ENCODE assay signal across 8 cellular contexts in genomic region chr11:63212742-63213141, GRCh38. TPM values are rescaled to one million over a fixed set of nuclear protein-coding genes. Genes with fewer than 3 reads are reported as not detected.
DNase-seq lines count a peak whose midpoint lies in the region; ATAC-seq, FAIRE-seq and TF ChIP-seq lines count a peak whose summit lies in the region.

No MANE protein-coding gene starts in this region.

- H3K27ac ChIP-seq in GM12878 (ENCODE audit: control insufficient read depth, insufficient read depth) (no peak overlapping the region), lung (ENCODE audit: low read depth in 1 of 2, low read length in 1 of 2) (no peak overlapping the region), ascending aorta (no peak overlapping the region)

- no peaks in the 10 kb centered on the region for H3K9me3 ChIP-seq in GM12878 (replicated peaks; ENCODE audit: control insufficient read depth, insufficient read depth, low read length)
- no peaks in the 10 kb centered on the region for H3K9me3 ChIP-seq in lung (ENCODE audit: control insufficient read depth in 2 of 2, insufficient read depth in 1 of 2, low read length in 1 of 2)
- H3K9me3 ChIP-seq in ascending aorta = no peaks in the 10 kb centered on the region

- H3K4me2 ChIP-seq in GM12878 (ENCODE audit: control insufficient read depth, insufficient read depth) = no peak overlapping the region

- no peak overlapping the region for H2AFZ ChIP-seq in GM12878 (ENCODE audit: control insufficient read depth, low read depth, low read length)

- no peaks in the 10 kb centered on the region for H3K4me1 ChIP-seq in GM12878 (ENCODE audit: control insufficient read depth, insufficient read depth, low read length)
- peaks cover 0 to 4% of the 10 kb centered on the region in 2 donors for H3K4me1 ChIP-seq in lung (ENCODE audit: control insufficient read depth in 2 of 2, insufficient read depth in 2 of 2, low read length in 2 of 2)
- no peaks in the 10 kb centered on the region for H3K4me1 ChIP-seq in ascending aorta

- RAD21 ChIA-PET in GM12878 (lab: Charles Lee; ENCODE audit: unreplicated experiment) = interaction anchor here (1.2 kb wide), 1 partner anchor 307 kb away, joined by 4 read pairs; no protein-coding TSS in a partner anchor

- H3K27me3 ChIP-seq in GM12878 (replicated peaks in 1 of 2; ENCODE audit: control insufficient read depth in 2 of 2, insufficient read depth in 2 of 2, low read length in 1 of 2) (no peaks in the 10 kb centered on the region), lung (ENCODE audit: control insufficient read depth, insufficient read depth) (no peaks in the 10 kb centered on the region), ascending aorta (no peaks in the 10 kb centered on the region)

- BruUV-seq in GM12878 (replicated peaks; lab: Mats Ljungman, UMichigan) = no TSS peak

- H3K36me3 ChIP-seq in GM12878 (ENCODE audit: control insufficient read depth in 2 of 2, insufficient read depth in 2 of 2, low read length in 1 of 2) = no peaks in the 10 kb centered on the region
- no peaks in the 10 kb centered on the region for H3K36me3 ChIP-seq in lung (ENCODE audit: control insufficient read depth in 2 of 2, insufficient read depth in 2 of 2, low read length in 2 of 2)
- H3K36me3 ChIP-seq in ascending aorta = no peaks in the 10 kb centered on the region

- peak; percentile 61 for TF ChIP-seq RAD21 in Ishikawa (IDR thresholded peaks at IDR 0.05; ENCODE audit: low read depth)
- peak; percentile 51 for TF ChIP-seq RAD21 in GM12878 (IDR thresholded peaks at IDR 0.05; ENCODE audit: insufficient read depth, low read depth, low read length)

- ATAC-seq in GM12878 = no peak; the same call in 2 of the 3 replicates
- ATAC-seq in lung (ENCODE audit: insufficient read depth, low FRiP score) = no peak
- no peak for ATAC-seq in GM21447 (IDR thresholded peaks at IDR 0.05; ENCODE audit: unreplicated experiment)

- TF ChIP-seq CTCF in GM12878 (IDR thresholded peaks at IDR 0.05 in 2 of 3, conservative IDR thresholded peaks at IDR 0.05 in 1 of 3; ENCODE audit: control insufficient read depth in 2 of 3, extremely low read depth in 1 of 3, insufficient read depth in 1 of 3, low read depth in 3 of 3, low read length in 3 of 3) (peak; percentile 42 to 51 (median 43); a peak in 4 of 6 replicates), lung (IDR thresholded peaks at IDR 0.05; ENCODE audit: control extremely low read depth, extremely low read depth) (peak; percentile 21), ascending aorta (IDR thresholded peaks at IDR 0.05) (no peak)

- in situ Hi-C loops in GM12878 (cut with MboI) = loop anchor here (5.0 kb wide), 2 partner anchors 180 to 305 kb away; no protein-coding TSS in a partner anchor

- peak; percentile 22 for DNase-seq in NCI-H2171 treated with DMSO at 0.1 percent for 48 hours (lab: John Stamatoyannopoulos, UW)
- DNase-seq in NCI-H2171 (lab: John Stamatoyannopoulos, UW) = no peak
- DNase-seq in GM12878 (ENCODE audit: low read depth, low spot score) = no peak
- DNase-seq in lung (ENCODE audit: low spot score) = no peak
- DNase-seq in T-helper 1 cell = no peak
- no peak for DNase-seq in ascending aorta (ENCODE audit: low spot score in 2 of 2)

- WGBS in GM12878 (ENCODE audit: insufficient coverage, insufficient replicate concordance, low lambda C conversion rate, missing lambda C conversion rate) = 0% methylated on average over 2 of the region's 2 CpGs
- 5 to 6% methylated on average over 2 of the region's 2 CpGs for WGBS in lung, 2 donors

- intact Hi-C loops in GM12878 (cut with micrococcal nuclease; ENCODE audit: unreplicated experiment) = loop anchor here (1.0 to 5.0 kb wide), 2 partner anchors 177 to 305 kb away; no protein-coding TSS in a partner anchor
- intact Hi-C loops in ascending aorta (cut with DNase I) = no loop called here

- H3K9ac ChIP-seq in GM12878 (ENCODE audit: control insufficient read depth, insufficient read depth, low read length) = no peak overlapping the region

- TF ChIP-seq EP300 in Ishikawa (IDR thresholded peaks at IDR 0.05; ENCODE audit: borderline replicate concordance) = no peak
- no peak for TF ChIP-seq EP300 in GM12878 (IDR thresholded peaks at IDR 0.05; ENCODE audit: borderline replicate concordance in 1 of 2, control insufficient read depth in 1 of 2, low read depth in 2 of 2, low read length in 2 of 2)

- no peak for TF ChIP-seq POLR2A in GM12878 (IDR thresholded peaks at IDR 0.05; ENCODE audit: low read depth, low read length)

- SMC1A ChIA-PET in GM12878 (lab: Charles Lee; ENCODE audit: uncharacterized antibody, unreplicated experiment) = interaction anchor here (1.8 kb wide), 1 partner anchor 177 kb away, joined by 9 read pairs; no protein-coding TSS in a partner anchor

- H4K20me1 ChIP-seq in GM12878 (ENCODE audit: control insufficient read depth, insufficient read depth) = no peaks in the 10 kb centered on the region

- FAIRE-seq in GM12878 (lab: Jason Lieb, UNC) = no peak

- CTCF ChIA-PET in GM12878 (lab: Yijun Ruan, JAX) = interaction anchor here (0.7 to 2.5 kb wide), 9 partner anchors 10 to 310 kb away, joined by 3 to 13 read pairs (median 5); no protein-coding TSS in a partner anchor

- H3K4me3 ChIP-seq in GM12878 = no peak overlapping the region
- no peak overlapping the region for H3K4me3 ChIP-seq in lung
- H3K4me3 ChIP-seq in ascending aorta = no peak overlapping the region

- H3K79me2 ChIP-seq in GM12878 (ENCODE audit: control insufficient read depth, insufficient read depth, low read length) = no peaks in the 10 kb centered on the region

- POLR2A ChIA-PET in GM12878 (lab: Charles Lee) = no interaction called here

TF ChIP-seq in GM12878, 131 proteins besides CTCF, POLR2A, EP300 and RAD21:
- TF ChIP-seq TARDBP (IDR thresholded peaks at IDR 0.05; ENCODE audit: borderline replicate concordance) (no peak), GATAD2B (conservative IDR thresholded peaks at IDR 0.05; ENCODE audit: low read depth) (no peak), NR2F1 (conservative IDR thresholded peaks at IDR 0.05) (no peak), SMC3 (IDR thresholded peaks at IDR 0.05; ENCODE audit: borderline replicate concordance, low read length) (peak; percentile 52; the same call in 1 of the 2 replicates), TAF1 (IDR thresholded peaks at IDR 0.05; ENCODE audit: borderline replicate concordance, low read depth, low read length) (no peak)

RNA-seq across cellular contexts. Expression of gene SLC22A25, which starts 30.7 kb away (rescaled TPM):
- not detected in 2 replicates for total RNA-seq in GM12878 (2013; cell fraction: nucleolus; rRNA removed)
- total RNA-seq in GM12878 (2014; rRNA removed) (not detected in 2 replicates), GM12878 (2014; rRNA removed; fragmentation: Illumina TruSeq; extraction: Trizol) (not detected in 2 replicates), GM12878 (2021) (0.08 TPM in 1 of 2 replicates, not detected in the other), lung (not detected), ascending aorta (not detected)
- not detected for polyA plus RNA-seq in GM12878 (2011; ENCODE audit: low read depth)
- polyA plus RNA-seq in GM12878 (2011; rRNA removed) (not detected in 2 replicates), GM12878 (2014; fragmentation: Illumina TruSeq; extraction: Trizol) (not detected in 2 replicates), GM12878 (2014; fragmentation: Nextera tagmentation; extraction: Ambion mirVana) (not detected), GM12878 (2014; rRNA removed) (not detected in 2 replicates), GM12878 (2016; fragmentation: Nextera tagmentation; extraction: Ambion mirVana) (not detected), lung (not detected)
- polyA plus RNA-seq in GM12878 (2011; cell fraction: cytosol; rRNA removed) = not detected in 2 replicates
- not detected in 2 replicates for polyA plus RNA-seq in GM12878 (2011; cell fraction: nucleus; rRNA removed)
- not detected in 2 replicates for polyA plus RNA-seq in GM12878 (2012)
- polyA minus RNA-seq in GM12878 (2011; rRNA and poly(A)+ RNA removed) = not detected in 2 replicates
- not detected in 2 replicates for polyA minus RNA-seq in GM12878 (2011; cell fraction: cytosol; rRNA and poly(A)+ RNA removed)
- not detected in 2 replicates for polyA minus RNA-seq in GM12878 (2011; cell fraction: nucleus; rRNA and poly(A)+ RNA removed)

Comparison
In these comparisons a context has a peak if more than half of its experiments do, and no peak if none do; other contexts are left out.
1. CTCF ChIP-seq: peak in GM12878 (3 of 3) and lung (single experiment); none in ascending aorta (0 of 3).